ENCODE assay signal across 24 cellular contexts in the genomic region with DNA sequence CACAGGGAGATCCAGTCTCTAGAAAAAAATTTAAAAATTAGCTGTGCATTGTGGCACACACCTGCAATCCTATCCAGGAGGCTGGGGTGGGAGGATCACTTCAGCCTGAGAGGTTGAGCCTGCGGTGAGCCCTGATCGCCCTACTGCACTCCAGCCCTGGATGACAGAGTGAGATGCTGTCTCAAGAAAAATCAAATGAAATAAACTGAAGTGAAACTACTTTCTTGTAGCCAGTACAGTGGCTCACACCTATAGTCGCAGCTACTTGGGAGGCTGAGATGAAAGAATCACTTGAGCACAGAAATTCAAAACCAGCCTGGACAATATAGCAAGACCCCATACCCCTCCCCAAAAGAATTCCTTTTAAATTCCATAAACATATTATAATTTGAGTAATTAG.
"Had no signal": no experiment of that assay in that cellular context is flagged by ENCODE, and none has a peak within 500 bp of the region (broad histone marks: within the 10 kb centered on the region; RNA-seq: fewer than 3 reads in every experiment).

No MANE protein-coding gene starts in this region.

- H3K27me3 ChIP-seq: colonic mucosa, dorsolateral prefrontal cortex, esophagus squamous epithelium, gastrocnemius medialis, ovary, transverse colon, uterus had no signal

- H3K27ac ChIP-seq: colonic mucosa, dorsolateral prefrontal cortex, esophagus squamous epithelium, gastrocnemius medialis, ovary, prostate gland, transverse colon, uterus had no signal

- H3K9me3 Mint-ChIP-seq: activated CD4-positive, alpha-beta memory T cell treated with anti-CD3 and anti-CD28 coated beads for 36 hours; activated naive CD4-positive, alpha-beta T cell treated with anti-CD3 and anti-CD28 coated beads, Interleukin-2, amount 10 ng/mL, durations not matched to agents 7 days and 5 days; effector memory CD8-positive, alpha-beta T cell; natural killer cell treated with Interleukin-12 subunit alpha and Interleukin-12 subunit beta and Interleukin-15 and Interleukin-18, amount 100 ng/mL, for 72 hours; stimulated activated effector memory CD8-positive, alpha-beta T cell treated with anti-CD3 and anti-CD28 coated beads, Interleukin-12 subunit alpha, Interleukin-12 subunit beta, amount 100 ng/mL, for 72 hours had no signal

- H3K4me1 Mint-ChIP-seq: stimulated activated effector memory CD8-positive, alpha-beta T cell treated with anti-CD3 and anti-CD28 coated beads, Interleukin-12 subunit alpha, Interleukin-12 subunit beta, amount 100 ng/mL, for 72 hours had no signal

- H3K27ac Mint-ChIP-seq: activated CD4-positive, alpha-beta memory T cell treated with anti-CD3 and anti-CD28 coated beads for 36 hours; activated naive CD4-positive, alpha-beta T cell treated with anti-CD3 and anti-CD28 coated beads, Interleukin-2, amount 10 ng/mL, durations not matched to agents 7 days and 5 days; effector memory CD8-positive, alpha-beta T cell; natural killer cell treated with Interleukin-12 subunit alpha and Interleukin-12 subunit beta and Interleukin-15 and Interleukin-18, amount 100 ng/mL, for 72 hours; stimulated activated effector memory CD8-positive, alpha-beta T cell treated with anti-CD3 and anti-CD28 coated beads, Interleukin-12 subunit alpha, Interleukin-12 subunit beta, amount 100 ng/mL, for 72 hours had no signal

- H3K4me3 Mint-ChIP-seq: activated CD4-positive, alpha-beta memory T cell treated with anti-CD3 and anti-CD28 coated beads for 36 hours; activated naive CD4-positive, alpha-beta T cell treated with anti-CD3 and anti-CD28 coated beads, Interleukin-2, amount 10 ng/mL, durations not matched to agents 7 days and 5 days; effector memory CD8-positive, alpha-beta T cell; natural killer cell treated with Interleukin-12 subunit alpha and Interleukin-12 subunit beta and Interleukin-15 and Interleukin-18, amount 100 ng/mL, for 72 hours; stimulated activated effector memory CD8-positive, alpha-beta T cell treated with anti-CD3 and anti-CD28 coated beads, Interleukin-12 subunit alpha, Interleukin-12 subunit beta, amount 100 ng/mL, for 72 hours had no signal

- DNase-seq: activated CD4-positive, alpha-beta memory T cell treated with anti-CD3 and anti-CD28 coated beads for 36 hours; activated CD4-positive, alpha-beta T cell treated with anti-CD3 and anti-CD28 coated beads for 4 hours; activated CD4-positive, CD25-positive, alpha-beta regulatory T cell; activated effector memory CD4-positive, alpha-beta T cell treated with anti-CD3 and anti-CD28 coated beads, Interleukin-2, amount 50 U/mL, for 16 hours; activated naive CD4-positive, alpha-beta T cell treated with anti-CD3 and anti-CD28 coated beads, Interleukin-2, amount 10 ng/mL, durations not matched to agents 7 days and 5 days; amygdala; colonic mucosa; dorsolateral prefrontal cortex; effector memory CD8-positive, alpha-beta T cell; esophagus squamous epithelium; gastrocnemius medialis; head of caudate nucleus; hypothalamus; left ventricle myocardium superior; mammary epithelial cell; midbrain; ovary; stimulated activated CD4-positive, alpha-beta T cell treated with anti-CD3 and anti-CD28 coated beads, Interleukin-2, amount 100 ng/mL, for 24 hours; transverse colon; uterus had no signal

- H3K36me3 ChIP-seq: colonic mucosa, ovary, prostate gland, uterus had no signal

- H3K4me1 ChIP-seq: colonic mucosa, gastrocnemius medialis, prostate gland, uterus had no signal

- H3K9me3 ChIP-seq: colonic mucosa, esophagus squamous epithelium, gastrocnemius medialis, ovary, prostate gland, transverse colon, uterus had no signal

- H3K27me3 Mint-ChIP-seq: activated CD4-positive, alpha-beta memory T cell treated with anti-CD3 and anti-CD28 coated beads for 36 hours; activated naive CD4-positive, alpha-beta T cell treated with anti-CD3 and anti-CD28 coated beads, Interleukin-2, amount 10 ng/mL, durations not matched to agents 7 days and 5 days; effector memory CD8-positive, alpha-beta T cell; natural killer cell treated with Interleukin-12 subunit alpha and Interleukin-12 subunit beta and Interleukin-15 and Interleukin-18, amount 100 ng/mL, for 72 hours had no signal

- H3K4me3 ChIP-seq: colonic mucosa, dorsolateral prefrontal cortex, esophagus squamous epithelium, gastrocnemius medialis, ovary, prostate gland, transverse colon, uterus had no signal

- ATAC-seq: effector memory CD8-positive, alpha-beta T cell; gastrocnemius medialis; left ventricle myocardium superior; natural killer cell treated with Interleukin-12 subunit alpha and Interleukin-12 subunit beta and Interleukin-15 and Interleukin-18, amount 100 ng/mL, for 72 hours; stimulated activated effector memory CD8-positive, alpha-beta T cell treated with anti-CD3 and anti-CD28 coated beads, Interleukin-12 subunit alpha, Interleukin-12 subunit beta, amount 100 ng/mL, for 72 hours had no signal

- FAIRE-seq: bronchial epithelial cell had no signal
